ENCODE assay signal across 1 cellular context in genomic region chr7:43784030-43785001, GRCh38.
TF ChIP-seq lines count a peak whose summit lies in the region.

No MANE protein-coding gene starts in this region.

TF ChIP-seq in GM12878, 131 proteins besides CTCF, POLR2A, EP300 and RAD21 (continued from another document):
- TF ChIP-seq, protein P1, sequence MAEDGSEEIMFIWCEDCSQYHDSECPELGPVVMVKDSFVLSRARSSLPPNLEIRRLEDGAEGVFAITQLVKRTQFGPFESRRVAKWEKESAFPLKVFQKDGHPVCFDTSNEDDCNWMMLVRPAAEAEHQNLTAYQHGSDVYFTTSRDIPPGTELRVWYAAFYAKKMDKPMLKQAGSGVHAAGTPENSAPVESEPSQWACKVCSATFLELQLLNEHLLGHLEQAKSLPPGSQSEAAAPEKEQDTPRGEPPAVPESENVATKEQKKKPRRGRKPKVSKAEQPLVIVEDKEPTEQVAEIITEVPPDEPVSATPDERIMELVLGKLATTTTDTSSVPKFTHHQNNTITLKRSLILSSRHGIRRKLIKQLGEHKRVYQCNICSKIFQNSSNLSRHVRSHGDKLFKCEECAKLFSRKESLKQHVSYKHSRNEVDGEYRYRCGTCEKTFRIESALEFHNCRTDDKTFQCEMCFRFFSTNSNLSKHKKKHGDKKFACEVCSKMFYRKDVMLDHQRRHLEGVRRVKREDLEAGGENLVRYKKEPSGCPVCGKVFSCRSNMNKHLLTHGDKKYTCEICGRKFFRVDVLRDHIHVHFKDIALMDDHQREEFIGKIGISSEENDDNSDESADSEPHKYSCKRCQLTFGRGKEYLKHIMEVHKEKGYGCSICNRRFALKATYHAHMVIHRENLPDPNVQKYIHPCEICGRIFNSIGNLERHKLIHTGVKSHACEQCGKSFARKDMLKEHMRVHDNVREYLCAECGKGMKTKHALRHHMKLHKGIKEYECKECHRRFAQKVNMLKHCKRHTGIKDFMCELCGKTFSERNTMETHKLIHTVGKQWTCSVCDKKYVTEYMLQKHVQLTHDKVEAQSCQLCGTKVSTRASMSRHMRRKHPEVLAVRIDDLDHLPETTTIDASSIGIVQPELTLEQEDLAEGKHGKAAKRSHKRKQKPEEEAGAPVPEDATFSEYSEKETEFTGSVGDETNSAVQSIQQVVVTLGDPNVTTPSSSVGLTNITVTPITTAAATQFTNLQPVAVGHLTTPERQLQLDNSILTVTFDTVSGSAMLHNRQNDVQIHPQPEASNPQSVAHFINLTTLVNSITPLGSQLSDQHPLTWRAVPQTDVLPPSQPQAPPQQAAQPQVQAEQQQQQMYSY (CRISPR knock-in tag; IDR thresholded peaks at IDR 0.05) = no peak
- TF ChIP-seq IRF4 (IDR thresholded peaks at IDR 0.05; ENCODE audit: low read depth, low read length) (no peak), ZBTB11 (CRISPR knock-in tag; IDR thresholded peaks at IDR 0.05) (no peak), ZNF24 (IDR thresholded peaks at IDR 0.05) (0 out of 2 replicates have a peak, but pooled peaks have one; percentile 33)
- TF ChIP-seq, protein P2, sequence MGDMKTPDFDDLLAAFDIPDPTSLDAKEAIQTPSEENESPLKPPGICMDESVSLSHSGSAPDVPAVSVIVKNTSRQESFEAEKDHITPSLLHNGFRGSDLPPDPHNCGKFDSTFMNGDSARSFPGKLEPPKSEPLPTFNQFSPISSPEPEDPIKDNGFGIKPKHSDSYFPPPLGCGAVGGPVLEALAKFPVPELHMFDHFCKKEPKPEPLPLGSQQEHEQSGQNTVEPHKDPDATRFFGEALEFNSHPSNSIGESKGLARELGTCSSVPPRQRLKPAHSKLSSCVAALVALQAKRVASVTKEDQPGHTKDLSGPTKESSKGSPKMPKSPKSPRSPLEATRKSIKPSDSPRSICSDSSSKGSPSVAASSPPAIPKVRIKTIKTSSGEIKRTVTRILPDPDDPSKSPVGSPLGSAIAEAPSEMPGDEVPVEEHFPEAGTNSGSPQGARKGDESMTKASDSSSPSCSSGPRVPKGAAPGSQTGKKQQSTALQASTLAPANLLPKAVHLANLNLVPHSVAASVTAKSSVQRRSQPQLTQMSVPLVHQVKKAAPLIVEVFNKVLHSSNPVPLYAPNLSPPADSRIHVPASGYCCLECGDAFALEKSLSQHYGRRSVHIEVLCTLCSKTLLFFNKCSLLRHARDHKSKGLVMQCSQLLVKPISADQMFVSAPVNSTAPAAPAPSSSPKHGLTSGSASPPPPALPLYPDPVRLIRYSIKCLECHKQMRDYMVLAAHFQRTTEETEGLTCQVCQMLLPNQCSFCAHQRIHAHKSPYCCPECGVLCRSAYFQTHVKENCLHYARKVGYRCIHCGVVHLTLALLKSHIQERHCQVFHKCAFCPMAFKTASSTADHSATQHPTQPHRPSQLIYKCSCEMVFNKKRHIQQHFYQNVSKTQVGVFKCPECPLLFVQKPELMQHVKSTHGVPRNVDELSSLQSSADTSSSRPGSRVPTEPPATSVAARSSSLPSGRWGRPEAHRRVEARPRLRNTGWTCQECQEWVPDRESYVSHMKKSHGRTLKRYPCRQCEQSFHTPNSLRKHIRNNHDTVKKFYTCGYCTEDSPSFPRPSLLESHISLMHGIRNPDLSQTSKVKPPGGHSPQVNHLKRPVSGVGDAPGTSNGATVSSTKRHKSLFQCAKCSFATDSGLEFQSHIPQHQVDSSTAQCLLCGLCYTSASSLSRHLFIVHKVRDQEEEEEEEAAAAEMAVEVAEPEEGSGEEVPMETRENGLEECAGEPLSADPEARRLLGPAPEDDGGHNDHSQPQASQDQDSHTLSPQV (IDR thresholded peaks at IDR 0.05) = no peak
TF ChIP-seq in GM12878: peak in this region for 29.
